ENCODE assay signal across 27 cellular contexts in genomic region chr15:61381501-61381900, GRCh38.
"Had no signal": no experiment of that assay in that cellular context is flagged by ENCODE, and none has a peak within 500 bp of the region (broad histone marks: within the 10 kb centered on the region; RNA-seq: fewer than 3 reads in every experiment).

No MANE protein-coding gene starts in this region.

- H3K27me3 ChIP-seq: colonic mucosa, esophagus muscularis mucosa, esophagus squamous epithelium, gastrocnemius medialis, hepatocyte had no signal

- H3K9me3 Mint-ChIP-seq: effector memory CD8-positive, alpha-beta T cell had no signal

- H3K79me2 ChIP-seq: hepatocyte had no signal

- H3K4me3 Mint-ChIP-seq: dendritic cell treated with granulocyte-macrophage colony-stimulating factor and Interleukin-4, amounts not matched to agents 40 ng/mL and 50 ng/mL, for 4 days; effector memory CD8-positive, alpha-beta T cell; endodermal cell had no signal

- H3K4me1 ChIP-seq: colonic mucosa, esophagus muscularis mucosa, esophagus squamous epithelium, foreskin keratinocyte, gastrocnemius medialis, gastroesophageal sphincter, heart left ventricle, heart right ventricle had no signal

- H3K27me3 Mint-ChIP-seq: dendritic cell treated with granulocyte-macrophage colony-stimulating factor and Interleukin-4, amounts not matched to agents 40 ng/mL and 50 ng/mL, for 4 days had no signal

- H3K4me2 ChIP-seq: hepatocyte had no signal

- H3K4me3 ChIP-seq: colonic mucosa, coronary artery, dorsolateral prefrontal cortex, esophagus muscularis mucosa, esophagus squamous epithelium, gastrocnemius medialis, gastroesophageal sphincter, heart left ventricle, heart right ventricle, hepatocyte had no signal

- H3K9me3 ChIP-seq: colonic mucosa, esophagus muscularis mucosa, esophagus squamous epithelium, gastrocnemius medialis, heart left ventricle, heart right ventricle had no signal

- H3K27ac ChIP-seq: colonic mucosa, coronary artery, dorsolateral prefrontal cortex, epithelial cell of prostate, esophagus muscularis mucosa, esophagus squamous epithelium, foreskin keratinocyte, gastrocnemius medialis, gastroesophageal sphincter, heart left ventricle, heart right ventricle, hepatocyte had no signal

- DNase-seq: colonic mucosa; cortex of kidney; dermis blood vessel endothelial cell; dorsolateral prefrontal cortex; effector CD4-positive, alpha-beta T cell; effector CD8-positive, alpha-beta T cell; effector memory CD4-positive, alpha-beta T cell; effector memory CD8-positive, alpha-beta T cell; endodermal cell; erythroblast; esophagus squamous epithelium; foreskin fibroblast; foreskin keratinocyte; foreskin melanocyte; gastrocnemius medialis; glutamatergic neuron; head of caudate nucleus; heart left ventricle; heart right ventricle; hippocampal formation had no signal

- H3K27ac Mint-ChIP-seq: dendritic cell treated with granulocyte-macrophage colony-stimulating factor and Interleukin-4, amounts not matched to agents 40 ng/mL and 50 ng/mL, for 4 days; effector memory CD8-positive, alpha-beta T cell; endodermal cell had no signal

- H3K36me3 ChIP-seq: colonic mucosa, esophagus muscularis mucosa, esophagus squamous epithelium, gastrocnemius medialis, gastroesophageal sphincter, heart left ventricle, heart right ventricle had no signal

- ATAC-seq: effector memory CD8-positive, alpha-beta T cell; esophagus mucosa; foreskin keratinocyte; gastrocnemius medialis; gastroesophageal sphincter; heart left ventricle; heart right ventricle had no signal

- H2AFZ ChIP-seq: hepatocyte had no signal
